7 cellular contexts compared by ENCODE assay signal in the genomic region with DNA sequence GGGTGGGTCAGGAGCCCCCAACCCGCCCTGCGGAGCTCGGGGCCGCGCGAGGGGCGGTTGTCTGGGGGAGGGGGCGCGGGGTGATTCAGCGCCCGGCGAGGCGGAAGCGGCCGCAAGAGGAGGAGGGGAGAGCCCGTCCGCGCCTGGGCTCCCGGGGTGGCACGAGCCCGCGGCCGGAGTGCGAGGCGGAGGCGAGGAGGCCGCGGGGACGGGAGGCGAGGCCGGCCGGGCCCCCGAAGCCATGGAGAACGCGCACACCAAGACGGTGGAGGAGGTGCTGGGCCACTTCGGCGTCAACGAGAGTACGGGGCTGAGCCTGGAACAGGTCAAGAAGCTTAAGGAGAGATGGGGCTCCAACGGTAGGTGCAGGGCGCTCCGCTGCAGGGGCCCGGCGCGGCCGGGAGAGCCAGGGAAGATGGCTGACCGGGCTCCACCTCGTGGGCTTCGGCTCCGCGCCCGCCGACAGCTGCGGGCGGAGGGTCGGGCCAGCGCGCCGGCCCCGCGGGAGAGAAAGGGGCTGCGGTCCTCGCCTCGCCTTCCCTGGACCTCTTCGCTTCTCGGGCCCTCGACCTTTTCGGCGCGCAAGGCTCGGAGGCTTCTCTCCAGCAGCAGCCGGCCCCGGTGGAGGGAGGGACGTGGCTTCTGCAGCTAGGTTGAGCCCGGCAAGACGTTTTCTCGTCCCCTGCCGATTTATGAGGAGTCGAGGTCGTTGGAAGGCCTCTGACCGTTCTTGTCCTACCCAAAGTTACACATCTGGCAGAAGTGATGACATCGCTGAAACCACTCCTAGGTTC. TPM values are rescaled to one million over a fixed set of nuclear protein-coding genes. Genes with fewer than 3 reads are reported as not detected.
DNase-seq lines count a peak whose midpoint lies in the region; ATAC-seq lines count a peak whose summit lies in the region.

No MANE protein-coding gene starts in this region.

- no peaks in the 10 kb centered on the region for H3K36me3 ChIP-seq in H7 (replicated peaks; ENCODE audit: control insufficient read depth, insufficient read depth, low read length)

- DNase-seq in H7 (peak; percentile 94), M059J (ENCODE audit: low read depth) (peak; percentile 56), cerebellar cortex (ENCODE audit: low spot score) (peak; percentile 33), left lobe of liver (ENCODE audit: low spot score) (peak; percentile 58)
- DNase-seq in activated CD4-positive, CD25-positive, alpha-beta regulatory T cell treated with anti-CD3 and anti-CD28 coated beads, Interleukin-2, amount 50 U/mL, for 72 hours: peak; percentile 70
- DNase-seq in stimulated activated CD4-positive, alpha-beta T cell treated with anti-CD3 and anti-CD28 coated beads, Interleukin-4, amount 100 ng/mL, for 1 hour: peak; percentile 56

- H3K27me3 ChIP-seq in H7 (ENCODE audit: control insufficient read depth, insufficient read depth, low read length): no peaks in the 10 kb centered on the region

- H3K4me3 ChIP-seq in H7 (ENCODE audit: insufficient read depth, low read depth, low read length): peak overlapping the region; percentile 95

- peak; percentile 44 for ATAC-seq in GM18498 (IDR thresholded peaks at IDR 0.05; ENCODE audit: unreplicated experiment)
- peak; percentile 41 for ATAC-seq in left lobe of liver

RNA-seq across cellular contexts. Expression of a gene that starts 0.7 kb away (rescaled TPM):
- total RNA-seq in H7 (2014; rRNA removed; shearing (Covaris generic)): 98.7 and 107 TPM in 2 replicates
- total RNA-seq in M059J (2014; rRNA removed; shearing (Covaris generic)): 86.9 and 140 TPM in 2 replicates
- 118 TPM for total RNA-seq in left lobe of liver

Comparison
In these comparisons a context has a peak if more than half of its experiments do, and no peak if none do; other contexts are left out.
1. Peak in every context shown above with its lines: DNase-seq, ATAC-seq and H3K4me3 ChIP-seq.
2. DNase-seq: peak in every context shown above with its lines; median percentile 94 in H7; 70 in activated CD4-positive, CD25-positive, alpha-beta regulatory T cell treated with anti-CD3 and anti-CD28 coated beads, Interleukin-2, amount 50 U/mL, for 72 hours; 58 in left lobe of liver; 56 in M059J; 56 in stimulated activated CD4-positive, alpha-beta T cell treated with anti-CD3 and anti-CD28 coated beads, Interleukin-4, amount 100 ng/mL, for 1 hour; 33 in cerebellar cortex.